1 cellular context compared by ENCODE assay signal in genomic region chr14:54512393-54512792, GRCh38.
TF ChIP-seq lines count a peak whose summit lies in the region.

No MANE protein-coding gene starts in this region.

TF ChIP-seq in IMR-90, 13 proteins besides CTCF, POLR2A, EP300 and RAD21:
- TF ChIP-seq, protein P1, sequence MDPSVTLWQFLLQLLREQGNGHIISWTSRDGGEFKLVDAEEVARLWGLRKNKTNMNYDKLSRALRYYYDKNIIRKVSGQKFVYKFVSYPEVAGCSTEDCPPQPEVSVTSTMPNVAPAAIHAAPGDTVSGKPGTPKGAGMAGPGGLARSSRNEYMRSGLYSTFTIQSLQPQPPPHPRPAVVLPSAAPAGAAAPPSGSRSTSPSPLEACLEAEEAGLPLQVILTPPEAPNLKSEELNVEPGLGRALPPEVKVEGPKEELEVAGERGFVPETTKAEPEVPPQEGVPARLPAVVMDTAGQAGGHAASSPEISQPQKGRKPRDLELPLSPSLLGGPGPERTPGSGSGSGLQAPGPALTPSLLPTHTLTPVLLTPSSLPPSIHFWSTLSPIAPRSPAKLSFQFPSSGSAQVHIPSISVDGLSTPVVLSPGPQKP (IDR thresholded peaks at IDR 0.05; ENCODE audit: borderline replicate concordance, low read depth, low read length), result no peak
